8 cellular contexts compared by ENCODE assay signal in the genomic region with DNA sequence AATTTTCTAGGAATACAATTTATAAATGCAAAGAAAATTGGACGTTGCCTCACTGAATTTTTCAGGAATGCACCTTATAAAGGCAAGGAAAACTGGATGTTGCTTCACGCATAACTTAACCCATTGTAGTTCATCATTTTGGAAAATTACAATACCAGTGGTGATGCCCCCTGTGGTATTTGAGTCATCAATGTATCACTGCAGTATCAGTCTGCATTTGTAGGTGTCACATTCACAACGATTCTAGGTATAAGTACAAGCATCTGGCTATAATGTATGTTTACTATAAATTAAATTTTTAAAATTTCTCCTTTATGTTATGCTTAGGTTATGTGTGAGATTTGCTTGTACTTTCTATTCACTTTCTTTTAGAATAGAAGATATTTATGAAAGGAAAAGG. TPM values are rescaled to one million over a fixed set of nuclear protein-coding genes. Genes with fewer than 3 reads are reported as not detected.
DNase-seq lines count a peak whose midpoint lies in the region; ATAC-seq and TF ChIP-seq lines count a peak whose summit lies in the region.
"Not testable (repeated sequence)": the region's sequence is repeated elsewhere in the genome, so short reads cannot be mapped to it uniquely, and the experiment has no call there.

No MANE protein-coding gene starts in this region.

- not testable (repeated sequence) for H3K27me3 ChIP-seq in mammary epithelial cell (ENCODE audit: insufficient read depth, low read length)

- dilution Hi-C loops in mammary epithelial cell (cut with HindIII; ENCODE audit: low sequenced_read_pairs): not testable (repeated sequence)

- not testable (repeated sequence) for H4K20me1 ChIP-seq in mammary epithelial cell (ENCODE audit: insufficient read depth, low read length)

- not testable (repeated sequence) for DNase-seq in activated CD4-positive, alpha-beta T cell treated with anti-CD3 and anti-CD28 coated beads for 36 hours; activated T-cell treated with anti-CD3 and anti-CD28 coated beads, Interleukin-2, amount 50 U/mL, for 24 hours; activated naive CD8-positive, alpha-beta T cell treated with anti-CD3 and anti-CD28 coated beads, Interleukin-2, amount 50 U/mL, for 24 hours; stimulated activated naive CD8-positive, alpha-beta T cell treated with anti-CD3 and anti-CD28 coated beads, Interleukin-15, Interleukin-2, amounts not matched to agents 100 U/mL and 50 U/mL, for 24 hours; stimulated activated naive CD8-positive, alpha-beta T cell treated with anti-CD3 and anti-CD28 coated beads, Interleukin-15, amount 100 ng/mL, for 72 hours
- DNase-seq in mammary epithelial cell (peak; percentile 25), kidney tubule cell (ENCODE audit: low spot score) (peak; percentile 28)

- ATAC-seq in activated CD4-positive, alpha-beta T cell treated with anti-CD3 and anti-CD28 coated beads for 36 hours: peak; percentile 80
- ATAC-seq in activated T-helper 17 cell treated with anti-CD3 and anti-CD28 coated beads, Interleukin-2, amount 50 U/mL, for 72 hours (replicated peaks): peak; percentile 78
- ATAC-seq in activated naive CD8-positive, alpha-beta T cell treated with anti-CD3 and anti-CD28 coated beads, Interleukin-2, amount 50 U/mL, for 24 hours: peak; percentile 74
- ATAC-seq in stimulated activated naive CD8-positive, alpha-beta T cell treated with anti-CD3 and anti-CD28 coated beads, Interleukin-15, Interleukin-2, amounts not matched to agents 100 U/mL and 50 U/mL, for 24 hours: peak; percentile 80
- ATAC-seq in stimulated activated naive CD8-positive, alpha-beta T cell treated with anti-CD3 and anti-CD28 coated beads, Interleukin-15, amount 100 ng/mL, for 72 hours: peak; percentile 75

- H3K36me3 Mint-ChIP-seq in activated CD4-positive, alpha-beta T cell treated with anti-CD3 and anti-CD28 coated beads for 36 hours (ENCODE audit: low read depth): peaks cover 22% of the 10 kb centered on the region
- H3K36me3 Mint-ChIP-seq in activated T-cell treated with anti-CD3 and anti-CD28 coated beads, Interleukin-2, amount 50 U/mL, for 24 hours (ENCODE audit: low read depth): peaks cover 12% of the 10 kb centered on the region
- not testable (repeated sequence) for H3K36me3 Mint-ChIP-seq in activated T-helper 17 cell treated with anti-CD3 and anti-CD28 coated beads, Interleukin-2, amount 50 U/mL, for 72 hours (ENCODE audit: low read depth)
- peaks cover 11% of the 10 kb centered on the region for H3K36me3 Mint-ChIP-seq in activated naive CD8-positive, alpha-beta T cell treated with anti-CD3 and anti-CD28 coated beads, Interleukin-2, amount 50 U/mL, for 24 hours (ENCODE audit: low read depth)

- POLR2A ChIA-PET in activated CD4-positive, alpha-beta T cell treated with anti-CD3 and anti-CD28 coated beads for 36 hours (lab: Charles Lee): not testable (repeated sequence)

- not testable (repeated sequence) for H3K4me2 ChIP-seq in mammary epithelial cell (ENCODE audit: insufficient read depth, low read depth, low read length)

- not testable (repeated sequence) for H3K79me2 ChIP-seq in mammary epithelial cell (ENCODE audit: insufficient read depth, low read length)

- not testable (repeated sequence) for H3K4me1 ChIP-seq in mammary epithelial cell (ENCODE audit: insufficient read depth, low read length)

- TF ChIP-seq CTCF in mammary epithelial cell (conservative IDR thresholded peaks at IDR 0.05 in 1 of 2, IDR thresholded peaks at IDR 0.05 in 1 of 2; ENCODE audit: extremely low read depth in 1 of 2, insufficient read depth in 1 of 2, low read depth in 1 of 2, low read length in 2 of 2): not testable (repeated sequence)

- not testable (repeated sequence) for H3K27ac ChIP-seq in mammary epithelial cell (ENCODE audit: insufficient read depth, low read depth, low read length)

- H3K27ac Mint-ChIP-seq in activated CD4-positive, alpha-beta T cell treated with anti-CD3 and anti-CD28 coated beads for 36 hours; stimulated activated naive CD8-positive, alpha-beta T cell treated with anti-CD3 and anti-CD28 coated beads, Interleukin-15, amount 100 ng/mL, for 72 hours: not testable (repeated sequence)
- H3K27ac Mint-ChIP-seq in activated T-cell treated with anti-CD3 and anti-CD28 coated beads, Interleukin-2, amount 50 U/mL, for 24 hours: peak overlapping the region; percentile 26
- H3K27ac Mint-ChIP-seq in activated T-helper 17 cell treated with anti-CD3 and anti-CD28 coated beads, Interleukin-2, amount 50 U/mL, for 72 hours: peak overlapping the region; percentile 67
- H3K27ac Mint-ChIP-seq in activated naive CD8-positive, alpha-beta T cell treated with anti-CD3 and anti-CD28 coated beads, Interleukin-2, amount 50 U/mL, for 24 hours: peak overlapping the region; percentile 68

- H2AFZ ChIP-seq in mammary epithelial cell (ENCODE audit: low read depth, low read length): not testable (repeated sequence)

- in situ Hi-C loops in mammary epithelial cell (cut with MboI; ENCODE audit: low sequenced_read_pairs in 2 of 2): not testable (repeated sequence)

- peaks cover 17% of the 10 kb centered on the region for H3K9me3 Mint-ChIP-seq in activated CD4-positive, alpha-beta T cell treated with anti-CD3 and anti-CD28 coated beads for 36 hours (ENCODE audit: low read depth)
- peaks cover 20% of the 10 kb centered on the region for H3K9me3 Mint-ChIP-seq in activated T-cell treated with anti-CD3 and anti-CD28 coated beads, Interleukin-2, amount 50 U/mL, for 24 hours
- peaks cover 20% of the 10 kb centered on the region for H3K9me3 Mint-ChIP-seq in activated T-helper 17 cell treated with anti-CD3 and anti-CD28 coated beads, Interleukin-2, amount 50 U/mL, for 72 hours
- peaks cover 21% of the 10 kb centered on the region for H3K9me3 Mint-ChIP-seq in activated naive CD8-positive, alpha-beta T cell treated with anti-CD3 and anti-CD28 coated beads, Interleukin-2, amount 50 U/mL, for 24 hours
- peaks cover 17 to 24% of the 10 kb centered on the region in 2 donors for H3K9me3 Mint-ChIP-seq in stimulated activated naive CD8-positive, alpha-beta T cell treated with anti-CD3 and anti-CD28 coated beads, Interleukin-15, amount 100 ng/mL, for 72 hours

- H3K27me3 Mint-ChIP-seq in activated CD4-positive, alpha-beta T cell treated with anti-CD3 and anti-CD28 coated beads for 36 hours; activated T-cell treated with anti-CD3 and anti-CD28 coated beads, Interleukin-2, amount 50 U/mL, for 24 hours; activated T-helper 17 cell treated with anti-CD3 and anti-CD28 coated beads, Interleukin-2, amount 50 U/mL, for 72 hours; activated naive CD8-positive, alpha-beta T cell treated with anti-CD3 and anti-CD28 coated beads, Interleukin-2, amount 50 U/mL, for 24 hours; stimulated activated naive CD8-positive, alpha-beta T cell treated with anti-CD3 and anti-CD28 coated beads, Interleukin-15, amount 100 ng/mL, for 72 hours: not testable (repeated sequence)

- not testable (repeated sequence) for H3K4me3 ChIP-seq in mammary epithelial cell (replicated peaks in 1 of 3; ENCODE audit: insufficient read depth in 1 of 3, low read depth in 2 of 3, low read length in 3 of 3)

- intact Hi-C loops in activated CD4-positive, alpha-beta T cell treated with anti-CD3 and anti-CD28 coated beads for 36 hours (cut with DNase I, micrococcal nuclease); mammary epithelial cell (cut with micrococcal nuclease): not testable (repeated sequence)

- CTCF ChIA-PET in activated CD4-positive, alpha-beta T cell treated with anti-CD3 and anti-CD28 coated beads for 36 hours (lab: Charles Lee); mammary epithelial cell (lab: Charles Lee; ENCODE audit: low non-redundant PET): not testable (repeated sequence)

- H3K36me3 ChIP-seq in mammary epithelial cell (ENCODE audit: insufficient read depth, low read length): not testable (repeated sequence)

- WGBS in mammary epithelial cell (ENCODE audit: low coverage, missing lambda C conversion rate): 71% methylated on average over 3 of the region's 3 CpGs

- H3K9ac ChIP-seq in mammary epithelial cell (ENCODE audit: insufficient read depth, low read length): not testable (repeated sequence)

- not testable (repeated sequence) for H3K9me3 ChIP-seq in mammary epithelial cell (replicated peaks; ENCODE audit: insufficient read depth, low read length)

- BruUV-seq in mammary epithelial cell (replicated peaks; lab: Mats Ljungman, UMichigan): not testable (repeated sequence)

- not testable (repeated sequence) for H3K4me3 Mint-ChIP-seq in activated CD4-positive, alpha-beta T cell treated with anti-CD3 and anti-CD28 coated beads for 36 hours; activated T-cell treated with anti-CD3 and anti-CD28 coated beads, Interleukin-2, amount 50 U/mL, for 24 hours
- H3K4me3 Mint-ChIP-seq in activated T-helper 17 cell treated with anti-CD3 and anti-CD28 coated beads, Interleukin-2, amount 50 U/mL, for 72 hours: peak overlapping the region; percentile 52
- H3K4me3 Mint-ChIP-seq in activated naive CD8-positive, alpha-beta T cell treated with anti-CD3 and anti-CD28 coated beads, Interleukin-2, amount 50 U/mL, for 24 hours: peak overlapping the region; percentile 38
- H3K4me3 Mint-ChIP-seq in stimulated activated naive CD8-positive, alpha-beta T cell treated with anti-CD3 and anti-CD28 coated beads, Interleukin-15, amount 100 ng/mL, for 72 hours: peak overlapping the region in 1 of 2 donors; percentile 46

- peaks cover 58% of the 10 kb centered on the region for H3K4me1 Mint-ChIP-seq in activated CD4-positive, alpha-beta T cell treated with anti-CD3 and anti-CD28 coated beads for 36 hours
- peaks cover 52% of the 10 kb centered on the region for H3K4me1 Mint-ChIP-seq in activated T-cell treated with anti-CD3 and anti-CD28 coated beads, Interleukin-2, amount 50 U/mL, for 24 hours (ENCODE audit: low read depth)
- peaks cover 35% of the 10 kb centered on the region for H3K4me1 Mint-ChIP-seq in activated T-helper 17 cell treated with anti-CD3 and anti-CD28 coated beads, Interleukin-2, amount 50 U/mL, for 72 hours
- peaks cover 56% of the 10 kb centered on the region for H3K4me1 Mint-ChIP-seq in activated naive CD8-positive, alpha-beta T cell treated with anti-CD3 and anti-CD28 coated beads, Interleukin-2, amount 50 U/mL, for 24 hours
- peaks cover 65% of the 10 kb centered on the region for H3K4me1 Mint-ChIP-seq in stimulated activated naive CD8-positive, alpha-beta T cell treated with anti-CD3 and anti-CD28 coated beads, Interleukin-15, amount 100 ng/mL, for 72 hours

RNA-seq across cellular contexts. Expression of gene KIF2A, which starts 55.9 kb away (rescaled TPM):
- 100 to 1,000 TPM; 224 to 306 TPM for total RNA-seq in activated CD4-positive, alpha-beta T cell treated with anti-CD3 and anti-CD28 coated beads for 36 hours
- total RNA-seq in activated T-helper 17 cell treated with anti-CD3 and anti-CD28 coated beads, Interleukin-2, amount 50 U/mL, for 72 hours: 100 to 1,000 TPM; 243 to 283 TPM
- total RNA-seq in mammary epithelial cell: 10 to 100 TPM; 35.2 to 56.5 TPM
- 23.4 TPM for polyA plus RNA-seq in mammary epithelial cell
- polyA minus RNA-seq in mammary epithelial cell: 49.3 TPM
